8 cellular contexts compared by ENCODE assay signal in the genomic region with DNA sequence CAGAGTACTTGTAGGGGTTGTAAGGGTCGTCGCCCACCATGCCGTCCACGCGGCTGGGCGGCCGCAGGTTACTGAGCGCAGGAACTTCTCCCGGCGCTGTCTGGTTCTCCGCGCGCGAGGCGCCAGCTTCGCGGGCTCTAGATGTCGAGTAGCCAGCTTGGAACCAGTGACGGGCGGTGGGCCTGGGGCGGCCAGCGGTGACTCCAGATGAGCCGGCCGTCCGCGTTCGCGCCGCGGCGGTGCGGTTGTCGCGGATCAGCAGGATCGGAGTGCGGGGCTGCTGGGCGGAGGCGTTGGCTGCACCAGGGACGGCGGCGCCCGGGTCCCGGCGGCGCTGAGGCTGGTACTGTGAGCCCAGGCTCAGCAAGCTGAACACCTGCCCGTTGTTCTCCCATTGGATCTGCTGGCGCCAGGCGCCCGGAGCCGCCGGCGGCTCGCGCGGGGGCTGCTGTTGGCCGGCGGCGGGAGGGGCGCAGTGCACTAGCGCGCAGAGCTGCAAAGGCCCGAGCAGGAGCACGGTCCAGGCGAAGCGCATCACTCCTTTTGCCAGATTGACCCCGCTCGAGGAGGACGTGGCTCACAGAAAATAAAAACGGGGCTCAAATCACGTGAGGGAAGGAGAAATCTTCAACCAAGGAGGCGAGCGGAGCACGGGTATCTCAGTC. TPM values are rescaled to one million over a fixed set of nuclear protein-coding genes. Genes with fewer than 3 reads are reported as not detected.
A peak's percentile ranks its signal among the peaks of the same experiment; 100 is the strongest.
DNase-seq lines count a peak whose midpoint lies in the region; ATAC-seq, FAIRE-seq and TF ChIP-seq lines count a peak whose summit lies in the region.

No MANE protein-coding gene starts in this region.

- no peaks in the 10 kb centered on the region for H3K9me3 ChIP-seq in CD8-positive, alpha-beta T cell (ENCODE audit: low read length)
- H3K9me3 ChIP-seq in left lung (no peaks in the 10 kb centered on the region), stomach smooth muscle (ENCODE audit: control insufficient read depth in 2 of 2, low read length in 2 of 2) (no peaks in the 10 kb centered on the region)

- intact Hi-C loops in CD8-positive, alpha-beta T cell (cut with DNase I, micrococcal nuclease) = no loop called here
- intact Hi-C loops in left lung (cut with DNase I) = loop anchor here in 1 of 2 donors (10.0 kb wide), 1 partner anchor 113 kb away; the partner anchor contains the start of gene SRFBP1

- CTCF ChIA-PET in CD8-positive, alpha-beta T cell (lab: Charles Lee) = no interaction called here

- H3K27ac Mint-ChIP-seq in CD8-positive, alpha-beta T cell = no peak overlapping the region

- H3K4me3 Mint-ChIP-seq in CD8-positive, alpha-beta T cell = peak overlapping the region; percentile 68

- peaks cover 18% of the 10 kb centered on the region for H3K4me1 Mint-ChIP-seq in CD8-positive, alpha-beta T cell (ENCODE audit: low read depth)

- H3K27me3 ChIP-seq in CD8-positive, alpha-beta T cell (ENCODE audit: insufficient read depth, low read length) = peaks cover 11% of the 10 kb centered on the region
- no peaks in the 10 kb centered on the region for H3K27me3 ChIP-seq in bronchial epithelial cell (ENCODE audit: control insufficient read depth, insufficient read depth, low read length)
- peaks cover 5 to 39% of the 10 kb centered on the region in 2 donors for H3K27me3 ChIP-seq in left lung
- H3K27me3 ChIP-seq in stomach smooth muscle (ENCODE audit: control insufficient read depth in 1 of 2, insufficient read depth in 2 of 2, low read length in 2 of 2) = peaks cover 0 to 2% of the 10 kb centered on the region in 2 donors

- no peak for DNase-seq in CD8-positive, alpha-beta T cell
- DNase-seq in NCI-H526 (lab: John Stamatoyannopoulos, UW) (peak; percentile 40 to 64), bronchial epithelial cell (ENCODE audit: low read depth) (no peak), left lung (peak; percentile 34 to 81), NCI-H226 (no peak)

- H3K4me1 ChIP-seq in CD8-positive, alpha-beta T cell (ENCODE audit: insufficient read depth, low read length) = peaks cover 6% of the 10 kb centered on the region
- H3K4me1 ChIP-seq in left lung (peaks cover 0 to 20% of the 10 kb centered on the region in 2 donors), stomach smooth muscle (ENCODE audit: control insufficient read depth, insufficient read depth, low read length) (peaks cover 17% of the 10 kb centered on the region)

- peaks cover 64% of the 10 kb centered on the region for H3K27me3 Mint-ChIP-seq in CD8-positive, alpha-beta T cell (ENCODE audit: low read depth)

- H3K36me3 Mint-ChIP-seq in CD8-positive, alpha-beta T cell = no peaks in the 10 kb centered on the region

- no peak for FAIRE-seq in bronchial epithelial cell (lab: Jason Lieb, UNC)

- POLR2A ChIA-PET in CD8-positive, alpha-beta T cell (lab: Charles Lee) = no interaction called here

- ATAC-seq in CD8-positive, alpha-beta T cell = no peak
- ATAC-seq in GM19463 (IDR thresholded peaks at IDR 0.05; ENCODE audit: unreplicated experiment) = peak; percentile 20
- peak; percentile 48 for ATAC-seq in left lung
- no peak for ATAC-seq in HG03108 (IDR thresholded peaks at IDR 0.05; ENCODE audit: unreplicated experiment)

- no peaks in the 10 kb centered on the region for H3K9me3 Mint-ChIP-seq in CD8-positive, alpha-beta T cell

- H3K4me3 ChIP-seq in CD8-positive, alpha-beta T cell (ENCODE audit: low read depth, low read length) = no peak overlapping the region
- peak overlapping the region; percentile 52 for H3K4me3 ChIP-seq in bronchial epithelial cell (ENCODE audit: low read depth, low read length)
- peak overlapping the region; percentile 48 to 58 for H3K4me3 ChIP-seq in left lung
- peak overlapping the region; percentile 83 to 88 for H3K4me3 ChIP-seq in stomach smooth muscle (ENCODE audit: low read length in 2 of 2)

- no peaks in the 10 kb centered on the region for H3K36me3 ChIP-seq in CD8-positive, alpha-beta T cell (ENCODE audit: insufficient read depth, low read length)
- H3K36me3 ChIP-seq in bronchial epithelial cell (ENCODE audit: control insufficient read depth, insufficient read depth, low read length) = no peaks in the 10 kb centered on the region
- H3K36me3 ChIP-seq in left lung = no peaks in the 10 kb centered on the region
- H3K36me3 ChIP-seq in stomach smooth muscle (ENCODE audit: control insufficient read depth in 2 of 2, insufficient read depth in 2 of 2, low read length in 2 of 2) = no peaks in the 10 kb centered on the region

- no peak for TF ChIP-seq CTCF in CD8-positive, alpha-beta T cell (IDR thresholded peaks at IDR 0.05)
- TF ChIP-seq CTCF in bronchial epithelial cell (IDR thresholded peaks at IDR 0.05; ENCODE audit: insufficient read depth, low read length, severe bottlenecking) (no peak), left lung (IDR thresholded peaks at IDR 0.05) (no peak)

- H3K9ac ChIP-seq in stomach smooth muscle (ENCODE audit: low read length in 2 of 2) = peak overlapping the region; percentile 21 to 55

- no peak overlapping the region for H3K27ac ChIP-seq in CD8-positive, alpha-beta T cell (ENCODE audit: low read depth, low read length)
- H3K27ac ChIP-seq in left lung (peak overlapping the region; percentile 55 to 89), stomach smooth muscle (ENCODE audit: low read length) (peak overlapping the region; percentile 6)

RNA-seq across cellular contexts. Expression of gene LOX, which starts 0.5 kb away (rescaled TPM):
- total RNA-seq in CD8-positive, alpha-beta T cell = not detected
- total RNA-seq in bronchial epithelial cell (1.4 and 1.8 TPM in 2 replicates), left lung (10 to 100 TPM; 23.2 to 59.1 TPM)

RNA-seq across cellular contexts. Expression of gene ZNF474, which starts 51.8 kb away (rescaled TPM):
- total RNA-seq in CD8-positive, alpha-beta T cell = not detected
- total RNA-seq in bronchial epithelial cell = 0.13 and 0.26 TPM in 2 replicates
- total RNA-seq in left lung = 1 to 10 TPM in 1 of 2 donors, not detected in 1; 2.0 TPM

Comparison
In these comparisons a context has a peak if more than half of its experiments do, and no peak if none do; other contexts are left out.
1. ATAC-seq: peak in GM19463 (single experiment) and left lung (single experiment); none in CD8-positive, alpha-beta T cell (single experiment) and HG03108 (single experiment).
2. DNase-seq: peak in NCI-H526 (2 of 2) and left lung (2 of 2); none in CD8-positive, alpha-beta T cell (0 of 7), bronchial epithelial cell (single experiment) and NCI-H226 (single experiment).